10 cellular contexts compared by ENCODE assay signal in the genomic region with DNA sequence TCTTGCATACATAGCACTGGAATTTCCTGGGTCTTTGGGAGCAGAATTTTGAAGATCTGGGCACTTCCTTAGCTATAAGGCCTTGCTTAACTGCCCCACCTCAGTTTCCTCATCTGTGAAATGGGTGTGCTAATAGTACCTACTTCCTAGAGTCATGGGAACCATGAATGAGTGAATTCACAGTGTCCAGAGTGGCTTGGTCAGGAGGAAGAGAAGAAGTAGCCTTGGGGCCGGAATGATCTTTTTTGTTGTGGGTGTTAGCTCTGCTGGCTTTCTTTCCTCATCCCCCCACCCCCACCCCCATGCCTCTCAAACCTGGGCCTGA. TPM values are rescaled to one million over a fixed set of nuclear protein-coding genes. Genes with fewer than 3 reads are reported as not detected.
DNase-seq lines count a peak whose midpoint lies in the region; ATAC-seq and TF ChIP-seq lines count a peak whose summit lies in the region.
"Had no signal": no experiment of that assay in that cellular context is flagged by ENCODE, and none has a peak within 500 bp of the region (broad histone marks: within the 10 kb centered on the region; RNA-seq: fewer than 3 reads in every experiment).

No MANE protein-coding gene starts in this region.

- no peaks in the 10 kb centered on the region for H3K9me3 Mint-ChIP-seq in dendritic cell treated with granulocyte-macrophage colony-stimulating factor and Interleukin-4, amounts not matched to agents 40 ng/mL and 50 ng/mL, for 4 days

- peak overlapping the region; percentile 91 for H3K4me3 Mint-ChIP-seq in dendritic cell treated with granulocyte-macrophage colony-stimulating factor and Interleukin-4, amounts not matched to agents 40 ng/mL and 50 ng/mL, for 4 days

- H3K9me2 ChIP-seq in DOHH2 (replicated peaks; ENCODE audit: control insufficient read depth, low read length), result no peaks in the 10 kb centered on the region

- no peak for TF ChIP-seq POLR2A in NB4 (IDR thresholded peaks at IDR 0.05; ENCODE audit: extremely low read depth, insufficient read length)

- no peaks in the 10 kb centered on the region for H3K27me3 Mint-ChIP-seq in dendritic cell treated with granulocyte-macrophage colony-stimulating factor and Interleukin-4, amounts not matched to agents 40 ng/mL and 50 ng/mL, for 4 days

- H3K9me3 ChIP-seq in DOHH2 (ENCODE audit: control insufficient read depth, insufficient read depth, low read length) (no peaks in the 10 kb centered on the region), psoas muscle (no peaks in the 10 kb centered on the region)

- H3K4me1 ChIP-seq in DOHH2 (ENCODE audit: control insufficient read depth, low read length) (peaks cover 80% of the 10 kb centered on the region), psoas muscle (peaks cover 52% of the 10 kb centered on the region)

- H3K79me2 ChIP-seq in DOHH2 (ENCODE audit: control insufficient read depth, low read length), result peaks cover 71% of the 10 kb centered on the region

- no peak for DNase-seq in NB4 (ENCODE audit: low read depth)
- no peak for DNase-seq in psoas muscle
- DNase-seq in central memory CD4-positive, alpha-beta T cell, result no peak
- no peak for DNase-seq in middle frontal gyrus (ENCODE audit: extremely low spot score, low spot score)
- DNase-seq in HK-2 (ENCODE audit: unreplicated experiment), result no peak
- DNase-seq: glutamatergic neuron; stimulated activated CD4-positive, alpha-beta T cell treated with anti-CD3 and anti-CD28 coated beads, Interleukin-12 subunit alpha, Interleukin-12 subunit beta, amount 100 ng/mL, for 4 hours had no signal

- TF ChIP-seq CTCF in DOHH2 (IDR thresholded peaks at IDR 0.05; ENCODE audit: low read depth, low read length, poor library complexity, severe bottlenecking), result no peak
- no peak for TF ChIP-seq CTCF in NB4 (IDR thresholded peaks at IDR 0.05; ENCODE audit: low read depth, low read length)
- no peak for TF ChIP-seq CTCF in psoas muscle (IDR thresholded peaks at IDR 0.05)

- ATAC-seq in psoas muscle (no peak), GM19328 (IDR thresholded peaks at IDR 0.05; ENCODE audit: unreplicated experiment) (no peak)

- peaks cover 80% of the 10 kb centered on the region for H3K4me1 Mint-ChIP-seq in dendritic cell treated with granulocyte-macrophage colony-stimulating factor and Interleukin-4, amounts not matched to agents 40 ng/mL and 50 ng/mL, for 4 days (ENCODE audit: low read depth)

- peaks cover 33% of the 10 kb centered on the region for H4K20me1 ChIP-seq in DOHH2 (ENCODE audit: control insufficient read depth, insufficient read depth, low read depth, low read length)

- peak overlapping the region; percentile 97 for H3K4me2 ChIP-seq in DOHH2 (ENCODE audit: low read length)

- H3K4me3 ChIP-seq in DOHH2 (ENCODE audit: low read length), result no peak overlapping the region; the same call in 1 of the 2 replicates
- peak overlapping the region; percentile 93 for H3K4me3 ChIP-seq in NB4 (ENCODE audit: low read depth, low read length)
- H3K4me3 ChIP-seq in psoas muscle, result peak overlapping the region; percentile 93

- H3K27ac Mint-ChIP-seq in dendritic cell treated with granulocyte-macrophage colony-stimulating factor and Interleukin-4, amounts not matched to agents 40 ng/mL and 50 ng/mL, for 4 days, result peak overlapping the region; percentile 93

- peaks cover 70% of the 10 kb centered on the region for H3K36me3 Mint-ChIP-seq in dendritic cell treated with granulocyte-macrophage colony-stimulating factor and Interleukin-4, amounts not matched to agents 40 ng/mL and 50 ng/mL, for 4 days (ENCODE audit: low read depth)

- intact Hi-C loops in dendritic cell treated with granulocyte-macrophage colony-stimulating factor and Interleukin-4, amounts not matched to agents 40 ng/mL and 50 ng/mL, for 4 days (cut with micrococcal nuclease), result no loop called here
- intact Hi-C loops in psoas muscle (cut with DNase I), result no loop called here

- H3K27me3 ChIP-seq in DOHH2 (ENCODE audit: control insufficient read depth, low read length), result no peaks in the 10 kb centered on the region
- H3K27me3 ChIP-seq in psoas muscle (ENCODE audit: insufficient read depth in 3 of 3, low read length in 2 of 3), result peaks cover 0 to 1% (median 0%) of the 10 kb centered on the region in 3 donors

- peaks cover 13% of the 10 kb centered on the region; the same call in 1 of the 2 replicates for H3F3A ChIP-seq in DOHH2 (ENCODE audit: control insufficient read depth, insufficient read depth)

- WGBS in psoas muscle, 3 donors, result 72 to 100% (median 83%) methylated on average over 1 of the region's 1 CpG

- no peak overlapping the region for H3K27ac ChIP-seq in DOHH2 (ENCODE audit: low read depth, low read length)
- peak overlapping the region; percentile 84 for H3K27ac ChIP-seq in psoas muscle

- peaks cover 11% of the 10 kb centered on the region; the same call in 1 of the 2 replicates for H3K36me3 ChIP-seq in DOHH2 (ENCODE audit: control insufficient read depth, low read length)
- no peaks in the 10 kb centered on the region for H3K36me3 ChIP-seq in psoas muscle (ENCODE audit: insufficient read depth in 1 of 2, low read depth in 1 of 2)

RNA-seq across cellular contexts. Expression of a gene that starts 2.4 kb away (rescaled TPM):
- 10 to 100 TPM; 10.5 to 25.0 (median 13.2) TPM for total RNA-seq in psoas muscle
- polyA plus RNA-seq in psoas muscle, result 10 to 100 TPM in 1 of 3 donors, 1 to 10 TPM in 2; 4.4 to 22.0 (median 6.4) TPM

RNA-seq across cellular contexts. Expression of a gene that starts 39.2 kb away (rescaled TPM):
- 1 to 10 TPM; 5.3 to 7.0 (median 6.1) TPM for total RNA-seq in psoas muscle
- polyA plus RNA-seq in psoas muscle, result 10 to 100 TPM in 1 of 3 donors, 1 to 10 TPM in 2; 7.6 to 19.9 (median 8.2) TPM
